Comparison of ENCODE assay signal across 13 cellular contexts in the genomic region with DNA sequence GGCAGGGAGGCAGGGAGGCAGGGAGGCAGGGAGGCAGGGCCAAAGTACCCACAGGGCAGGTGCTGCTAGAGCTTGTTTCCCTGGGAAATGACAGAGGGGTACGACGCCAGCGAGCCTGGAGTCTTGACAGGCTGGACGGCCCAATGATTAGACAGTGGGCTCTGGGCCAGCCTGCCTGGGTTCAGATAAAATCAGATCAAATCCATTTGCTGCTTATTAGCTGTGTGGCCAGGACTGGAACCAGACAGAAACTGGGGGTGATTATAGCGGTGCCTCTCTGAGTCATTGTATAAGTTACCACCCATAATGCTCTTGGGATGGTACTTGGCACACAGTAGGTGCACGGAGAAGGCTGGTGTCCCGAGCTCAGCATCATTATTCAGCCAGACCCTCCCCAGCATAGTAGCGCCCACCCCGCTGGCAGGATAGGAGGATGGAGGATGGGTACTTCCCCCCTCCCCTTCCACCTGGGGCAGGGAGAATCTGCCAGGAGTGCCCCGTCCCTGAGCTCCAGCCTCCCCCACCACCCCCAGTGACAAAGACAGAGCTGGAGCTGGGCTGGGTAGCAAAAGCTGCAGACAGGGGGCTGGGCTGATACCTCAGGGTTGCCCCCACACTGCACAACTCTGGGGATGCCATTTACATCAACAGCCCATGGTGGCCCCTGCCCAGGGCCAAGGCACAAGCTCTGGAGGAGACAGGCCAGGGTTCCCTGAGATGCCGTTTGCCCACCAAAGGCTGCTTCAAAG.
DNase-seq lines count a peak whose midpoint lies in the region; ATAC-seq, FAIRE-seq and TF ChIP-seq lines count a peak whose summit lies in the region.
"Had no signal": no experiment of that assay in that cellular context is flagged by ENCODE, and none has a peak within 500 bp of the region (broad histone marks: within the 10 kb centered on the region; RNA-seq: fewer than 3 reads in every experiment).

No MANE protein-coding gene starts in this region.

- no peaks in the 10 kb centered on the region for H3K23me2 ChIP-seq in H9 (ENCODE audit: insufficient read length, low read depth, low read length, poor library complexity, severe bottlenecking)

- H4K8ac ChIP-seq in H9 (replicated peaks; ENCODE audit: insufficient read length, low read depth, low read length) = no peak overlapping the region

- H2BK15ac ChIP-seq in H9 (ENCODE audit: low read depth, low read length) = no peak overlapping the region

- no peak for TF ChIP-seq CTCF in OCI-LY3 (IDR thresholded peaks at IDR 0.05; ENCODE audit: low read depth, low read length)
- TF ChIP-seq CTCF in H9 (conservative IDR thresholded peaks at IDR 0.05) = no peak

- H3K36me3 ChIP-seq in OCI-LY3 (replicated peaks; ENCODE audit: low read depth, low read length) (no peaks in the 10 kb centered on the region), small intestine (ENCODE audit: control insufficient read depth in 2 of 2, insufficient read depth in 2 of 2, low read length in 2 of 2) (no peaks in the 10 kb centered on the region)

- WGBS in small intestine, 3 donors = 50 to 72% (median 52%) methylated on average over 11 of the region's 11 CpGs
- no CpG with 5 or more reads among the region's 11 CpGs for WGBS in H9 (ENCODE audit: extremely low coverage, insufficient read length, low lambda C conversion rate)

- no peak overlapping the region for H3K27ac ChIP-seq in OCI-LY3 (ENCODE audit: low read length)
- H3K27ac ChIP-seq in small intestine (ENCODE audit: low read depth in 1 of 2, low read length in 1 of 2) = peak overlapping the region; percentile 64 to 77
- H3K27ac ChIP-seq in H9 (ENCODE audit: insufficient read length, low read depth, low read length) = no peak overlapping the region
- H3K27ac ChIP-seq: 22Rv1, epithelial cell of prostate had no signal

- no peaks in the 10 kb centered on the region for H4K20me1 ChIP-seq in OCI-LY3 (ENCODE audit: insufficient read depth, low read length)
- no peaks in the 10 kb centered on the region for H4K20me1 ChIP-seq in H9 (ENCODE audit: control insufficient read depth, insufficient read depth, insufficient read length)

- H3K4me2 ChIP-seq in OCI-LY3 (ENCODE audit: low read length) = peak overlapping the region; percentile 65
- no peak overlapping the region for H3K4me2 ChIP-seq in H9 (ENCODE audit: insufficient read depth, insufficient read length, low read length)

- no peak overlapping the region for H4K91ac ChIP-seq in H9 (ENCODE audit: insufficient read length, low read depth, low read length)

- H3K23ac ChIP-seq in H9 (ENCODE audit: insufficient read length, low read depth, low read length) = no peak overlapping the region

- peak; percentile 58 for DNase-seq in NK-92 treated with Interleukin-12 subunit alpha and Interleukin-12 subunit beta, amount 100 ng/mL, for 24 hours (lab: John Stamatoyannopoulos, UW)
- no peak for DNase-seq in NK-92 (lab: John Stamatoyannopoulos, UW; ENCODE audit: unreplicated experiment)
- DNase-seq in small intestine = no peak
- no peak for DNase-seq in H9
- DNase-seq in activated CD8-positive, alpha-beta memory T cell treated with anti-CD3 and anti-CD28 coated beads for 24 hours = no peak
- DNase-seq: NCI-H1417 treated with DMSO at 0.1 percent for 48 hours had no signal

- H3K27me3 ChIP-seq in OCI-LY3 (ENCODE audit: low read depth, low read length) = peaks cover 16% of the 10 kb centered on the region
- H3K27me3 ChIP-seq in small intestine (ENCODE audit: control insufficient read depth in 2 of 2, insufficient read depth in 2 of 2, low read length in 2 of 2) = no peaks in the 10 kb centered on the region
- no peaks in the 10 kb centered on the region for H3K27me3 ChIP-seq in H9 (ENCODE audit: insufficient read depth, low read length)

- no peak overlapping the region for H2BK12ac ChIP-seq in H9 (ENCODE audit: insufficient read length, low read depth, low read length)

- H3K4me3 ChIP-seq in OCI-LY3 (ENCODE audit: low read length) = peak overlapping the region; percentile 42
- no peak overlapping the region for H3K4me3 ChIP-seq in small intestine (ENCODE audit: low read depth in 1 of 2, low read length in 2 of 2)
- H3K4me3 ChIP-seq: lung had no signal

- H3K36me3 Mint-ChIP-seq in H9 (ENCODE audit: insufficient read depth in 1 of 3, low read depth in 3 of 3) = peaks cover 0 to 4% (median 0%) of the 10 kb centered on the region in 3 experiments; a peak in 3 of 7 replicates
- H3K36me3 Mint-ChIP-seq: type B pancreatic cell had no signal

- H3K9ac ChIP-seq in OCI-LY3 (ENCODE audit: low read length) (no peak overlapping the region), H9 (ENCODE audit: extremely low read depth, insufficient read length, low read length) (no peak overlapping the region)

- no peak overlapping the region for H3T11ph ChIP-seq in H9 (ENCODE audit: low read length)

- H2BK120ac ChIP-seq in H9 (ENCODE audit: low read depth, low read length, poor library complexity, severe bottlenecking) = no peak overlapping the region

- H3K27me3 Mint-ChIP-seq in H9 (ENCODE audit: low read depth) = peaks cover 20% of the 10 kb centered on the region

- H2AK5ac ChIP-seq in H9 (ENCODE audit: insufficient read length, low read length) = no peak overlapping the region

- H3K56ac ChIP-seq in H9 (ENCODE audit: insufficient read length, low read depth, low read length) = no peak overlapping the region

- H3K27ac Mint-ChIP-seq in H9 = no peak overlapping the region; a peak in 1 of 7 replicates
- H3K27ac Mint-ChIP-seq: type B pancreatic cell had no signal

- ATAC-seq in esophagus mucosa (peak; percentile 10), HG02759 (IDR thresholded peaks at IDR 0.05; ENCODE audit: unreplicated experiment) (no peak)

- no peaks in the 10 kb centered on the region for H3K79me2 ChIP-seq in OCI-LY3 (ENCODE audit: low read length)
- no peaks in the 10 kb centered on the region for H3K79me2 ChIP-seq in H9 (ENCODE audit: insufficient read depth, low read length)

- H3K4me1 ChIP-seq in OCI-LY3 (ENCODE audit: low read length) (peaks cover 30% of the 10 kb centered on the region), small intestine (ENCODE audit: control insufficient read depth in 2 of 2, insufficient read depth in 1 of 2, low read depth in 1 of 2, low read length in 1 of 2) (peaks cover 0 to 6% of the 10 kb centered on the region in 2 donors), H9 (ENCODE audit: insufficient read depth, low read length) (no peaks in the 10 kb centered on the region)

- FAIRE-seq in small intestine (lab: Jason Lieb, UNC) = no peak

- no peak overlapping the region for H2BK5ac ChIP-seq in H9 (ENCODE audit: insufficient read length, low read length)

- peaks cover 6% of the 10 kb centered on the region for H3K9me3 ChIP-seq in OCI-LY3 (ENCODE audit: insufficient read depth, low read length)
- peaks cover 1% of the 10 kb centered on the region for H3K9me3 ChIP-seq in small intestine (ENCODE audit: control insufficient read depth, low read depth)
- H3K9me3 ChIP-seq in H9 (ENCODE audit: control insufficient read depth, low read depth, low read length) = no peaks in the 10 kb centered on the region

- H3K18ac ChIP-seq in H9 (ENCODE audit: insufficient read length, low read depth, low read length) = no peak overlapping the region

- H3K79me1 ChIP-seq in H9 (ENCODE audit: insufficient read depth, low read depth, low read length, poor library complexity, severe bottlenecking) = no peaks in the 10 kb centered on the region

- peaks cover 4% of the 10 kb centered on the region in 2 experiments for H3K9me3 Mint-ChIP-seq in H9

- no peak overlapping the region for H3K4me3 Mint-ChIP-seq in H9
- H3K4me3 Mint-ChIP-seq: type B pancreatic cell had no signal

- H2AFZ ChIP-seq in OCI-LY3 (ENCODE audit: low read depth, low read length) (no peak overlapping the region), H9 (ENCODE audit: low read length) (no peak overlapping the region)

- H3K4me1 Mint-ChIP-seq in H9 = peaks cover 13 to 18% of the 10 kb centered on the region in 2 experiments

- no peak overlapping the region for H2BK20ac ChIP-seq in H9 (ENCODE audit: low read depth, low read length, poor library complexity, severe bottlenecking)

- H3K4ac ChIP-seq in H9 (ENCODE audit: low read depth, low read length) = no peak overlapping the region

- H3K14ac ChIP-seq in H9 (ENCODE audit: insufficient read depth, low read length) = no peak overlapping the region

- no peak overlapping the region for H4K5ac ChIP-seq in H9 (ENCODE audit: insufficient read length, low read depth, low read length)

Comparison
In these comparisons a context has a peak if more than half of its experiments do, and no peak if none do; other contexts are left out.
1. H3K27ac ChIP-seq: peak in small intestine (2 of 2); none in OCI-LY3 (single experiment) and H9 (single experiment).